In the genomic region with DNA sequence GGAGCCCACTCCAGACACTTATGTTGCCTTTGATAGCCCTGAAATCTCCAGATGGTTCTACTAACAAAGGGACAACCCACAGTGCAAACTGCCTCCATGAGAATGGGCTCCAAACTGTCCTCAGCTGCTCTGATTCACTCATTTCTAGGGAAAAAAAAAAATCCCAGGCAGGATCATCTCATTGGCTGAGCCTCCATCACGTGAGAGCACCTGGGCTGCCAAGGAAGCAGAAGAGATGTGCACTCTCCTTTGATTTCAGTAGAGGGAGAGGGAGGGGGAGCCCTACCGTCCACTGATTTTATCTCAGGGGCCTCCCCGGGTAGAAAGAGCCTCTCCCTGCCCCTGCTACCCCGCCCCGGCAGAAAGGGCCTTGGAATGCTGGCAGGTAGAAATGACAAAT, we compare ENCODE assay signal across 2 cellular contexts.
TF ChIP-seq lines count a peak whose summit lies in the region.

No MANE protein-coding gene starts in this region.

TF ChIP-seq in GM23338, 12 proteins besides CTCF, POLR2A, EP300 and RAD21 (continues in another document):
- TF ChIP-seq, protein P1, sequence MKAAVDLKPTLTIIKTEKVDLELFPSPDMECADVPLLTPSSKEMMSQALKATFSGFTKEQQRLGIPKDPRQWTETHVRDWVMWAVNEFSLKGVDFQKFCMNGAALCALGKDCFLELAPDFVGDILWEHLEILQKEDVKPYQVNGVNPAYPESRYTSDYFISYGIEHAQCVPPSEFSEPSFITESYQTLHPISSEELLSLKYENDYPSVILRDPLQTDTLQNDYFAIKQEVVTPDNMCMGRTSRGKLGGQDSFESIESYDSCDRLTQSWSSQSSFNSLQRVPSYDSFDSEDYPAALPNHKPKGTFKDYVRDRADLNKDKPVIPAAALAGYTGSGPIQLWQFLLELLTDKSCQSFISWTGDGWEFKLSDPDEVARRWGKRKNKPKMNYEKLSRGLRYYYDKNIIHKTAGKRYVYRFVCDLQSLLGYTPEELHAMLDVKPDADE (IDR thresholded peaks at IDR 0.05): no peak
- no peak for TF ChIP-seq POLR2AphosphoS5 (IDR thresholded peaks at IDR 0.05; ENCODE audit: low read depth)
- TF ChIP-seq STAT1 (IDR thresholded peaks at IDR 0.05; ENCODE audit: unreplicated experiment): no peak
- TF ChIP-seq JUNB (IDR thresholded peaks at IDR 0.05; ENCODE audit: unreplicated experiment): no peak
- no peak for TF ChIP-seq ZNF114 (CRISPR knock-in tag; IDR thresholded peaks at IDR 0.05)
- TF ChIP-seq EZH2 (IDR thresholded peaks at IDR 0.05; ENCODE audit: low read depth, unreplicated experiment): no peak
- TF ChIP-seq, protein P2, sequence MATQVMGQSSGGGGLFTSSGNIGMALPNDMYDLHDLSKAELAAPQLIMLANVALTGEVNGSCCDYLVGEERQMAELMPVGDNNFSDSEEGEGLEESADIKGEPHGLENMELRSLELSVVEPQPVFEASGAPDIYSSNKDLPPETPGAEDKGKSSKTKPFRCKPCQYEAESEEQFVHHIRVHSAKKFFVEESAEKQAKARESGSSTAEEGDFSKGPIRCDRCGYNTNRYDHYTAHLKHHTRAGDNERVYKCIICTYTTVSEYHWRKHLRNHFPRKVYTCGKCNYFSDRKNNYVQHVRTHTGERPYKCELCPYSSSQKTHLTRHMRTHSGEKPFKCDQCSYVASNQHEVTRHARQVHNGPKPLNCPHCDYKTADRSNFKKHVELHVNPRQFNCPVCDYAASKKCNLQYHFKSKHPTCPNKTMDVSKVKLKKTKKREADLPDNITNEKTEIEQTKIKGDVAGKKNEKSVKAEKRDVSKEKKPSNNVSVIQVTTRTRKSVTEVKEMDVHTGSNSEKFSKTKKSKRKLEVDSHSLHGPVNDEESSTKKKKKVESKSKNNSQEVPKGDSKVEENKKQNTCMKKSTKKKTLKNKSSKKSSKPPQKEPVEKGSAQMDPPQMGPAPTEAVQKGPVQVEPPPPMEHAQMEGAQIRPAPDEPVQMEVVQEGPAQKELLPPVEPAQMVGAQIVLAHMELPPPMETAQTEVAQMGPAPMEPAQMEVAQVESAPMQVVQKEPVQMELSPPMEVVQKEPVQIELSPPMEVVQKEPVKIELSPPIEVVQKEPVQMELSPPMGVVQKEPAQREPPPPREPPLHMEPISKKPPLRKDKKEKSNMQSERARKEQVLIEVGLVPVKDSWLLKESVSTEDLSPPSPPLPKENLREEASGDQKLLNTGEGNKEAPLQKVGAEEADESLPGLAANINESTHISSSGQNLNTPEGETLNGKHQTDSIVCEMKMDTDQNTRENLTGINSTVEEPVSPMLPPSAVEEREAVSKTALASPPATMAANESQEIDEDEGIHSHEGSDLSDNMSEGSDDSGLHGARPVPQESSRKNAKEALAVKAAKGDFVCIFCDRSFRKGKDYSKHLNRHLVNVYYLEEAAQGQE (IDR thresholded peaks at IDR 0.05; ENCODE audit: unreplicated experiment): no peak
- TF ChIP-seq, protein P3, sequence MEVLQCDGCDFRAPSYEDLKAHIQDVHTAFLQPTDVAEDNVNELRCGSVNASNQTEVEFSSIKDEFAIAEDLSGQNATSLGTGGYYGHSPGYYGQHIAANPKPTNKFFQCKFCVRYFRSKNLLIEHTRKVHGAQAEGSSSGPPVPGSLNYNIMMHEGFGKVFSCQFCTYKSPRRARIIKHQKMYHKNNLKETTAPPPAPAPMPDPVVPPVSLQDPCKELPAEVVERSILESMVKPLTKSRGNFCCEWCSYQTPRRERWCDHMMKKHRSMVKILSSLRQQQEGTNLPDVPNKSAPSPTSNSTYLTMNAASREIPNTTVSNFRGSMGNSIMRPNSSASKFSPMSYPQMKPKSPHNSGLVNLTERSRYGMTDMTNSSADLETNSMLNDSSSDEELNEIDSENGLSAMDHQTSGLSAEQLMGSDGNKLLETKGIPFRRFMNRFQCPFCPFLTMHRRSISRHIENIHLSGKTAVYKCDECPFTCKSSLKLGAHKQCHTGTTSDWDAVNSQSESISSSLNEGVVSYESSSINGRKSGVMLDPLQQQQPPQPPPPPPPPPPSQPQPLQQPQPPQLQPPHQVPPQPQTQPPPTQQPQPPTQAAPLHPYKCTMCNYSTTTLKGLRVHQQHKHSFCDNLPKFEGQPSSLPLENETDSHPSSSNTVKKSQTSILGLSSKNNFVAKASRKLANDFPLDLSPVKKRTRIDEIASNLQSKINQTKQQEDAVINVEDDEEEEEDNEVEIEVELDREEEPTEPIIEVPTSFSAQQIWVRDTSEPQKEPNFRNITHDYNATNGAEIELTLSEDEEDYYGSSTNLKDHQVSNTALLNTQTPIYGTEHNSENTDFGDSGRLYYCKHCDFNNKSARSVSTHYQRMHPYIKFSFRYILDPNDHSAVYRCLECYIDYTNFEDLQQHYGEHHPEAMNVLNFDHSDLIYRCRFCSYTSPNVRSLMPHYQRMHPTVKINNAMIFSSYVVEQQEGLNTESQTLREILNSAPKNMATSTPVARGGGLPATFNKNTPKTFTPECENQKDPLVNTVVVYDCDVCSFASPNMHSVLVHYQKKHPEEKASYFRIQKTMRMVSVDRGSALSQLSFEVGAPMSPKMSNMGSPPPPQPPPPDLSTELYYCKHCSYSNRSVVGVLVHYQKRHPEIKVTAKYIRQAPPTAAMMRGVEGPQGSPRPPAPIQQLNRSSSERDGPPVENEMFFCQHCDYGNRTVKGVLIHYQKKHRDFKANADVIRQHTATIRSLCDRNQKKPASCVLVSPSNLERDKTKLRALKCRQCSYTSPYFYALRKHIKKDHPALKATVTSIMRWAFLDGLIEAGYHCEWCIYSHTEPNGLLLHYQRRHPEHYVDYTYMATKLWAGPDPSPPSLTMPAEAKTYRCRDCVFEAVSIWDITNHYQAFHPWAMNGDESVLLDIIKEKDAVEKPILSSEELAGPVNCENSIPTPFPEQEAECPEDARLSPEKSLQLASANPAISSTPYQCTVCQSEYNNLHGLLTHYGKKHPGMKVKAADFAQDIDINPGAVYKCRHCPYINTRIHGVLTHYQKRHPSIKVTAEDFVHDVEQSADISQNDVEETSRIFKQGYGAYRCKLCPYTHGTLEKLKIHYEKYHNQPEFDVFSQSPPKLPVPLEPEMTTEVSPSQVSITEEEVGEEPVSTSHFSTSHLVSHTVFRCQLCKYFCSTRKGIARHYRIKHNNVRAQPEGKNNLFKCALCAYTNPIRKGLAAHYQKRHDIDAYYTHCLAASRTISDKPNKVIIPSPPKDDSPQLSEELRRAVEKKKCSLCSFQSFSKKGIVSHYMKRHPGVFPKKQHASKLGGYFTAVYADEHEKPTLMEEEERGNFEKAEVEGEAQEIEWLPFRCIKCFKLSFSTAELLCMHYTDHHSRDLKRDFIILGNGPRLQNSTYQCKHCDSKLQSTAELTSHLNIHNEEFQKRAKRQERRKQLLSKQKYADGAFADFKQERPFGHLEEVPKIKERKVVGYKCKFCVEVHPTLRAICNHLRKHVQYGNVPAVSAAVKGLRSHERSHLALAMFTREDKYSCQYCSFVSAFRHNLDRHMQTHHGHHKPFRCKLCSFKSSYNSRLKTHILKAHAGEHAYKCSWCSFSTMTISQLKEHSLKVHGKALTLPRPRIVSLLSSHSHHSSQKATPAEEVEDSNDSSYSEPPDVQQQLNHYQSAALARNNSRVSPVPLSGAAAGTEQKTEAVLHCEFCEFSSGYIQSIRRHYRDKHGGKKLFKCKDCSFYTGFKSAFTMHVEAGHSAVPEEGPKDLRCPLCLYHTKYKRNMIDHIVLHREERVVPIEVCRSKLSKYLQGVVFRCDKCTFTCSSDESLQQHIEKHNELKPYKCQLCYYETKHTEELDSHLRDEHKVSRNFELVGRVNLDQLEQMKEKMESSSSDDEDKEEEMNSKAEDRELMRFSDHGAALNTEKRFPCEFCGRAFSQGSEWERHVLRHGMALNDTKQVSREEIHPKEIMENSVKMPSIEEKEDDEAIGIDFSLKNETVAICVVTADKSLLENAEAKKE (CRISPR knock-in tag; IDR thresholded peaks at IDR 0.05): no peak
- TF ChIP-seq CREB1 (CRISPR knock-in tag; IDR thresholded peaks at IDR 0.05; ENCODE audit: low read depth): no peak
- no peak for TF ChIP-seq NANOG (IDR thresholded peaks at IDR 0.05; ENCODE audit: borderline replicate concordance)

TF ChIP-seq in K562, 482 proteins besides CTCF, POLR2A, EP300 and RAD21 (continued from another document):
- peak; percentile 14 for TF ChIP-seq NFYB (IDR thresholded peaks at IDR 0.05; ENCODE audit: extremely low read depth, insufficient read length)
- no peak for TF ChIP-seq ZC3H11A (IDR thresholded peaks at IDR 0.05; ENCODE audit: low read depth, low read length)
- TF ChIP-seq ZNF217 (CRISPR knock-in tag; IDR thresholded peaks at IDR 0.05): no peak
- TF ChIP-seq ZNF41 (CRISPR knock-in tag; conservative IDR thresholded peaks at IDR 0.05): no peak
TF ChIP-seq in K562: peak in this region for 2.
